Comparison of ENCODE assay signal across 8 cellular contexts in genomic region chr12:56126732-56127239, GRCh38. TPM values are rescaled to one million over a fixed set of nuclear protein-coding genes. Genes with fewer than 3 reads are reported as not detected.
DNase-seq lines count a peak whose midpoint lies in the region; ATAC-seq, FAIRE-seq and TF ChIP-seq lines count a peak whose summit lies in the region.

No MANE protein-coding gene starts in this region.

- CTCF ChIA-PET in Calu3 (lab: Charles Lee) = interaction anchor here (0.9 to 4.8 kb wide), 5 partner anchors 9 to 337 kb away, joined by 3 to 25 read pairs (median 4); partner anchors contain the start of genes MYL6, RNF41, SMARCC2 and ZC3H10
- CTCF ChIA-PET in OCI-LY7 (lab: Charles Lee; ENCODE audit: unreplicated experiment) = interaction anchor here (0.6 to 1.5 kb wide), 3 partner anchors 8 to 379 kb away, joined by 3 to 5 read pairs (median 5); partner anchors contain the start of gene ZC3H10

- no peaks in the 10 kb centered on the region for H3K9me3 Mint-ChIP-seq in Calu3 (ENCODE audit: low read depth, unreplicated experiment)
- no peaks in the 10 kb centered on the region for H3K9me3 Mint-ChIP-seq in osteocyte (ENCODE audit: unreplicated experiment)

- H3K36me3 Mint-ChIP-seq in Calu3 (ENCODE audit: insufficient read depth, unreplicated experiment) = peaks cover 51% of the 10 kb centered on the region
- peaks cover 8% of the 10 kb centered on the region for H3K36me3 Mint-ChIP-seq in osteocyte (ENCODE audit: unreplicated experiment)

- H3K4me3 ChIP-seq in OCI-LY7 (ENCODE audit: low read depth, low read length, poor library complexity, severe bottlenecking) (peak overlapping the region; percentile 65), duodenal mucosa (ENCODE audit: low read depth in 1 of 2, low read length in 2 of 2) (peak overlapping the region; percentile 57 to 61)

- H3K27ac Mint-ChIP-seq in Calu3 (ENCODE audit: unreplicated experiment) (peak overlapping the region; percentile 72), osteocyte (ENCODE audit: unreplicated experiment) (peak overlapping the region; percentile 90)

- H3K27me3 ChIP-seq in duodenal mucosa (ENCODE audit: control insufficient read depth in 1 of 2, insufficient read depth in 2 of 2, low read length in 2 of 2) = no peaks in the 10 kb centered on the region

- peak overlapping the region; percentile 45 to 94 for H3K9ac ChIP-seq in duodenal mucosa (ENCODE audit: low read depth in 1 of 2, low read length in 2 of 2)

- intact Hi-C loops in Calu3 (cut with micrococcal nuclease; ENCODE audit: unreplicated experiment) (loop anchor here (2.0 to 10.0 kb wide), 3 partner anchors 32 to 338 kb away; partner anchors contain the start of genes MYL6 and SPRYD4), OCI-LY7 (cut with micrococcal nuclease; ENCODE audit: unreplicated experiment) (loop anchor here (1.0 to 5.0 kb wide), 6 partner anchors 8 to 321 kb away; partner anchors contain the start of genes MYL6, MYL6B, NABP2 and SMARCC2)

- no TSS peak for BruUV-seq in Calu3 (replicated peaks; lab: Mats Ljungman, UMichigan)
- BruUV-seq in OCI-LY7 (replicated peaks; lab: Mats Ljungman, UMichigan) = no TSS peak

- H3K4me1 ChIP-seq in OCI-LY7 (ENCODE audit: insufficient read depth, low read length, poor library complexity, severe bottlenecking) = peaks cover 48% of the 10 kb centered on the region
- peaks cover 26 to 39% of the 10 kb centered on the region in 2 donors for H3K4me1 ChIP-seq in duodenal mucosa (ENCODE audit: control insufficient read depth in 1 of 2, insufficient read depth in 2 of 2, low read length in 2 of 2)

- no peak for ATAC-seq in HG03442 (IDR thresholded peaks at IDR 0.05; ENCODE audit: unreplicated experiment)

- H3K27ac ChIP-seq in OCI-LY7 (ENCODE audit: low read depth, low read length, poor library complexity, severe bottlenecking) = peak overlapping the region; percentile 96
- peak overlapping the region; percentile 62 for H3K27ac ChIP-seq in duodenal mucosa (ENCODE audit: low read depth, low read length)

- no peaks in the 10 kb centered on the region for H3K27me3 Mint-ChIP-seq in Calu3 (ENCODE audit: unreplicated experiment)
- no peaks in the 10 kb centered on the region for H3K27me3 Mint-ChIP-seq in osteocyte (ENCODE audit: unreplicated experiment)

- no peak for FAIRE-seq in RCC 7860 (lab: Jason Lieb, UNC)

- 0 out of 2 replicates have a peak, but pooled peaks cover 10% of the 10 kb centered on the region for H3K9me3 ChIP-seq in OCI-LY7 (ENCODE audit: low read length)
- no peaks in the 10 kb centered on the region for H3K9me3 ChIP-seq in duodenal mucosa (ENCODE audit: control insufficient read depth in 1 of 2, low read length in 2 of 2)

- H3K36me3 ChIP-seq in OCI-LY7 (ENCODE audit: insufficient read depth, low read length) = peaks cover 26% of the 10 kb centered on the region
- peaks cover 12 to 24% of the 10 kb centered on the region in 2 donors for H3K36me3 ChIP-seq in duodenal mucosa (ENCODE audit: control insufficient read depth in 1 of 2, insufficient read depth in 2 of 2, low read length in 2 of 2)

- H4K20me1 ChIP-seq in OCI-LY7 (ENCODE audit: insufficient read depth, low read length) = no peaks in the 10 kb centered on the region

- peaks cover 18% of the 10 kb centered on the region; the same call in 1 of the 2 replicates for H3K79me2 ChIP-seq in OCI-LY7 (ENCODE audit: insufficient read depth, low read depth, low read length)

- H3K4me1 Mint-ChIP-seq in Calu3 (ENCODE audit: low read depth, unreplicated experiment) (peaks cover 35% of the 10 kb centered on the region), osteocyte (ENCODE audit: unreplicated experiment) (peaks cover 36% of the 10 kb centered on the region)

- peak overlapping the region; percentile 92 for H3K4me2 ChIP-seq in OCI-LY7 (ENCODE audit: low read length)

- H2AFZ ChIP-seq in OCI-LY7 (ENCODE audit: low read length) = peak overlapping the region; percentile 10; the same call in 1 of the 2 replicates

- no peaks in the 10 kb centered on the region for H3K9me2 ChIP-seq in OCI-LY7 (ENCODE audit: insufficient read depth, low read length)

- TF ChIP-seq CTCF in Calu3 (IDR thresholded peaks at IDR 0.05; ENCODE audit: unreplicated experiment) = no peak
- no peak for TF ChIP-seq CTCF in OCI-LY7 (conservative IDR thresholded peaks at IDR 0.05; ENCODE audit: low read length)
- TF ChIP-seq CTCF in osteocyte (IDR thresholded peaks at IDR 0.05) = no peak

- DNase-seq in Calu3 = no peak
- DNase-seq in OCI-LY7 (ENCODE audit: low spot score) = peak; percentile 83
- DNase-seq in osteocyte (ENCODE audit: extremely low spot score, unreplicated experiment) = no peak
- DNase-seq in DMS 273 treated with DMSO at 0.1 percent for 48 hours (lab: John Stamatoyannopoulos, UW) = no peak
- DNase-seq in RCC 7860 (ENCODE audit: low spot score) = no peak
- DNase-seq in NCI-H748 (lab: John Stamatoyannopoulos, UW; ENCODE audit: unreplicated experiment) = no peak

- POLR2A ChIA-PET in OCI-LY7 (lab: Charles Lee) = interaction anchor here (1.0 to 3.8 kb wide), 5 partner anchors 24 to 93 kb away, joined by 3 to 22 read pairs (median 9); partner anchors contain the start of genes MYL6, MYL6B and SMARCC2

- peak overlapping the region; percentile 98 for H3K4me3 Mint-ChIP-seq in Calu3 (ENCODE audit: low read depth, unreplicated experiment)
- H3K4me3 Mint-ChIP-seq in osteocyte (ENCODE audit: unreplicated experiment) = peak overlapping the region; percentile 98

RNA-seq across cellular contexts. Expression of gene ESYT1, which starts 1.3 kb away (rescaled TPM):
- total RNA-seq in Calu3 (2022) = 72.7 and 91.1 TPM in 2 replicates
- total RNA-seq in OCI-LY7 (2014; rRNA removed; shearing (Covaris generic)) = 74.6 and 85.9 TPM in 2 replicates
- 108 and 112 TPM in 2 replicates for total RNA-seq in OCI-LY7 (2022)
- 127 and 142 TPM in 2 replicates for total RNA-seq in osteocyte

RNA-seq across cellular contexts. Expression of gene ZC3H10, which starts 8.7 kb away (rescaled TPM):
- total RNA-seq in Calu3 (2022) = 6.6 and 8.2 TPM in 2 replicates
- total RNA-seq in OCI-LY7 (2014; rRNA removed; shearing (Covaris generic)) = 11.9 and 12.6 TPM in 2 replicates
- 15.8 and 16.5 TPM in 2 replicates for total RNA-seq in OCI-LY7 (2022)
- total RNA-seq in osteocyte = 10.5 and 11.8 TPM in 2 replicates

RNA-seq across cellular contexts. Expression of gene RPL41, which starts 10.4 kb away (rescaled TPM):
- total RNA-seq in Calu3 (2022) (2,379 and 2,426 TPM in 2 replicates), OCI-LY7 (2022) (4,745 and 4,976 TPM in 2 replicates), osteocyte (3,386 and 3,580 TPM in 2 replicates)
- 4,534 and 5,932 TPM in 2 replicates for total RNA-seq in OCI-LY7 (2014; rRNA removed; shearing (Covaris generic))

RNA-seq across cellular contexts. Expression of gene PA2G4, which starts 22.4 kb away (rescaled TPM):
- total RNA-seq in Calu3 (2022) (229 and 233 TPM in 2 replicates), OCI-LY7 (2022) (280 and 289 TPM in 2 replicates), osteocyte (85.9 and 87.9 TPM in 2 replicates)
- total RNA-seq in OCI-LY7 (2014; rRNA removed; shearing (Covaris generic)) = 358 and 437 TPM in 2 replicates

RNA-seq across cellular contexts. Expression of gene MYL6B, which starts 25.6 kb away (rescaled TPM):
- total RNA-seq in Calu3 (2022) (52.4 and 53.7 TPM in 2 replicates), OCI-LY7 (2022) (62.6 and 77.6 TPM in 2 replicates), osteocyte (123 and 139 TPM in 2 replicates)
- 56.6 and 105 TPM in 2 replicates for total RNA-seq in OCI-LY7 (2014; rRNA removed; shearing (Covaris generic))
